ENCODE assay signal across 1 cellular context in the genomic region with DNA sequence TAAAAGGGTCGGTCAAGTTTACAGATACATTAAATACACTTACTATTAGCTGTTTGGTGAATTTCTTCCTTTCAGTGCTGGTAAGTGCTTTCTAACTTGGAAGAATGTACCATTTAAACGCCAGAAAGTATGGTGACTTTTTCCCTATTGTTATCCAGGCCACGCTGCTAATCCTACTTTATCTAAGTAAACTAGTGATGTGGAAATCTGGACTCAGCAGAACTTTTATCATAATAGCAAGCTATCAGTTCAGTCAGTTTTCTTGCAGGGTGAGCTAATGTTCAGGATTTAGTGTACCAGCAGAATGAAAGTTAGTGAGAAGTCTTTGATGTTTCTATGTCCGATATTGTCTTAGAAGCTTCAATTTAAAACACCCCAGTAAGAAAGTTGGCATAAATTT.
TF ChIP-seq lines count a peak whose summit lies in the region.

No MANE protein-coding gene starts in this region.

TF ChIP-seq in HepG2, 621 proteins besides CTCF, POLR2A, EP300 and RAD21 (continued from another document):
- TF ChIP-seq, protein P1, sequence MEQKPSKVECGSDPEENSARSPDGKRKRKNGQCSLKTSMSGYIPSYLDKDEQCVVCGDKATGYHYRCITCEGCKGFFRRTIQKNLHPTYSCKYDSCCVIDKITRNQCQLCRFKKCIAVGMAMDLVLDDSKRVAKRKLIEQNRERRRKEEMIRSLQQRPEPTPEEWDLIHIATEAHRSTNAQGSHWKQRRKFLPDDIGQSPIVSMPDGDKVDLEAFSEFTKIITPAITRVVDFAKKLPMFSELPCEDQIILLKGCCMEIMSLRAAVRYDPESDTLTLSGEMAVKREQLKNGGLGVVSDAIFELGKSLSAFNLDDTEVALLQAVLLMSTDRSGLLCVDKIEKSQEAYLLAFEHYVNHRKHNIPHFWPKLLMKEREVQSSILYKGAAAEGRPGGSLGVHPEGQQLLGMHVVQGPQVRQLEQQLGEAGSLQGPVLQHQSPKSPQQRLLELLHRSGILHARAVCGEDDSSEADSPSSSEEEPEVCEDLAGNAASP (CRISPR knock-in tag; IDR thresholded peaks at IDR 0.05; ENCODE audit: borderline replicate concordance) = peak; percentile 41; the same call in 1 of the 2 replicates
- TF ChIP-seq ZKSCAN8 (CRISPR knock-in tag; IDR thresholded peaks at IDR 0.05; ENCODE audit: borderline replicate concordance) (0 out of 2 replicates have a peak, but pooled peaks have one; percentile 42), ZNF703 (CRISPR knock-in tag; IDR thresholded peaks at IDR 0.05; ENCODE audit: borderline replicate concordance) (no peak), ISL2 (CRISPR knock-in tag; IDR thresholded peaks at IDR 0.05) (peak; percentile 89), FOXA1 (IDR thresholded peaks at IDR 0.05) (no peak), FOXA1 (CRISPR knock-in tag; IDR thresholded peaks at IDR 0.05) (peak; percentile 69), PPARG (CRISPR knock-in tag; conservative IDR thresholded peaks at IDR 0.05) (peak; percentile 57; the same call in 1 of the 2 replicates), SYNCRIP (IDR thresholded peaks at IDR 0.05; ENCODE audit: insufficient read depth, low read depth, low read length) (no peak), GABPB1 (CRISPR knock-in tag; IDR thresholded peaks at IDR 0.05) (no peak), ATM (IDR thresholded peaks at IDR 0.05; ENCODE audit: borderline replicate concordance) (no peak), RFXAP (CRISPR knock-in tag; IDR thresholded peaks at IDR 0.05; ENCODE audit: borderline replicate concordance) (no peak), SAP130 (CRISPR knock-in tag; IDR thresholded peaks at IDR 0.05; ENCODE audit: low read depth) (peak; percentile 17; the same call in 1 of the 2 replicates), ZSCAN12 (CRISPR knock-in tag; IDR thresholded peaks at IDR 0.05) (no peak), GATAD2A (CRISPR knock-in tag; IDR thresholded peaks at IDR 0.05) (peak; percentile 59; the same call in 1 of the 2 replicates), ZNF256 (CRISPR knock-in tag; conservative IDR thresholded peaks at IDR 0.05) (no peak), MZF1 (CRISPR knock-in tag; IDR thresholded peaks at IDR 0.05; ENCODE audit: borderline replicate concordance) (no peak), YY1 (IDR thresholded peaks at IDR 0.05; ENCODE audit: insufficient read depth, insufficient replicate concordance, low read depth, low read length) (no peak), ZNF607 (CRISPR knock-in tag; IDR thresholded peaks at IDR 0.05; ENCODE audit: borderline replicate concordance) (no peak), ZNF782 (CRISPR knock-in tag; IDR thresholded peaks at IDR 0.05; ENCODE audit: borderline replicate concordance) (no peak), ZNF598 (CRISPR knock-in tag; IDR thresholded peaks at IDR 0.05; ENCODE audit: borderline replicate concordance) (no peak), CEBPG (CRISPR knock-in tag; IDR thresholded peaks at IDR 0.05) (peak; percentile 44; the same call in 1 of the 2 replicates), NFYB (CRISPR knock-in tag; IDR thresholded peaks at IDR 0.05) (no peak), ZNF121 (CRISPR knock-in tag; IDR thresholded peaks at IDR 0.05) (no peak), ZNF501 (CRISPR knock-in tag; IDR thresholded peaks at IDR 0.05) (no peak), GFI1 (CRISPR knock-in tag; IDR thresholded peaks at IDR 0.05; ENCODE audit: borderline replicate concordance) (peak; percentile 64; the same call in 1 of the 2 replicates)
- TF ChIP-seq, protein P2, sequence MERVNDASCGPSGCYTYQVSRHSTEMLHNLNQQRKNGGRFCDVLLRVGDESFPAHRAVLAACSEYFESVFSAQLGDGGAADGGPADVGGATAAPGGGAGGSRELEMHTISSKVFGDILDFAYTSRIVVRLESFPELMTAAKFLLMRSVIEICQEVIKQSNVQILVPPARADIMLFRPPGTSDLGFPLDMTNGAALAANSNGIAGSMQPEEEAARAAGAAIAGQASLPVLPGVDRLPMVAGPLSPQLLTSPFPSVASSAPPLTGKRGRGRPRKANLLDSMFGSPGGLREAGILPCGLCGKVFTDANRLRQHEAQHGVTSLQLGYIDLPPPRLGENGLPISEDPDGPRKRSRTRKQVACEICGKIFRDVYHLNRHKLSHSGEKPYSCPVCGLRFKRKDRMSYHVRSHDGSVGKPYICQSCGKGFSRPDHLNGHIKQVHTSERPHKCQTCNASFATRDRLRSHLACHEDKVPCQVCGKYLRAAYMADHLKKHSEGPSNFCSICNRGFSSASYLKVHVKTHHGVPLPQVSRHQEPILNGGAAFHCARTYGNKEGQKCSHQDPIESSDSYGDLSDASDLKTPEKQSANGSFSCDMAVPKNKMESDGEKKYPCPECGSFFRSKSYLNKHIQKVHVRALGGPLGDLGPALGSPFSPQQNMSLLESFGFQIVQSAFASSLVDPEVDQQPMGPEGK (CRISPR knock-in tag; IDR thresholded peaks at IDR 0.05) = 0 out of 2 replicates have a peak, but pooled peaks have one; percentile 15
- TF ChIP-seq, protein P3, sequence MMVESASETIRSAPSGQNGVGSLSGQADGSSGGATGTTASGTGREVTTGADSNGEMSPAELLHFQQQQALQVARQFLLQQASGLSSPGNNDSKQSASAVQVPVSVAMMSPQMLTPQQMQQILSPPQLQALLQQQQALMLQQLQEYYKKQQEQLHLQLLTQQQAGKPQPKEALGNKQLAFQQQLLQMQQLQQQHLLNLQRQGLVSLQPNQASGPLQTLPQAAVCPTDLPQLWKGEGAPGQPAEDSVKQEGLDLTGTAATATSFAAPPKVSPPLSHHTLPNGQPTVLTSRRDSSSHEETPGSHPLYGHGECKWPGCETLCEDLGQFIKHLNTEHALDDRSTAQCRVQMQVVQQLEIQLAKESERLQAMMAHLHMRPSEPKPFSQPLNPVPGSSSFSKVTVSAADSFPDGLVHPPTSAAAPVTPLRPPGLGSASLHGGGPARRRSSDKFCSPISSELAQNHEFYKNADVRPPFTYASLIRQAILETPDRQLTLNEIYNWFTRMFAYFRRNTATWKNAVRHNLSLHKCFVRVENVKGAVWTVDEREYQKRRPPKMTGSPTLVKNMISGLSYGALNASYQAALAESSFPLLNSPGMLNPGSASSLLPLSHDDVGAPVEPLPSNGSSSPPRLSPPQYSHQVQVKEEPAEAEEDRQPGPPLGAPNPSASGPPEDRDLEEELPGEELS (CRISPR knock-in tag; IDR thresholded peaks at IDR 0.05) = peak; percentile 71
- TF ChIP-seq, protein P4, sequence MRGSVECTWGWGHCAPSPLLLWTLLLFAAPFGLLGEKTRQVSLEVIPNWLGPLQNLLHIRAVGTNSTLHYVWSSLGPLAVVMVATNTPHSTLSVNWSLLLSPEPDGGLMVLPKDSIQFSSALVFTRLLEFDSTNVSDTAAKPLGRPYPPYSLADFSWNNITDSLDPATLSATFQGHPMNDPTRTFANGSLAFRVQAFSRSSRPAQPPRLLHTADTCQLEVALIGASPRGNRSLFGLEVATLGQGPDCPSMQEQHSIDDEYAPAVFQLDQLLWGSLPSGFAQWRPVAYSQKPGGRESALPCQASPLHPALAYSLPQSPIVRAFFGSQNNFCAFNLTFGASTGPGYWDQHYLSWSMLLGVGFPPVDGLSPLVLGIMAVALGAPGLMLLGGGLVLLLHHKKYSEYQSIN (CRISPR knock-in tag; IDR thresholded peaks at IDR 0.05; ENCODE audit: borderline replicate concordance) = no peak
- TF ChIP-seq, protein P5, sequence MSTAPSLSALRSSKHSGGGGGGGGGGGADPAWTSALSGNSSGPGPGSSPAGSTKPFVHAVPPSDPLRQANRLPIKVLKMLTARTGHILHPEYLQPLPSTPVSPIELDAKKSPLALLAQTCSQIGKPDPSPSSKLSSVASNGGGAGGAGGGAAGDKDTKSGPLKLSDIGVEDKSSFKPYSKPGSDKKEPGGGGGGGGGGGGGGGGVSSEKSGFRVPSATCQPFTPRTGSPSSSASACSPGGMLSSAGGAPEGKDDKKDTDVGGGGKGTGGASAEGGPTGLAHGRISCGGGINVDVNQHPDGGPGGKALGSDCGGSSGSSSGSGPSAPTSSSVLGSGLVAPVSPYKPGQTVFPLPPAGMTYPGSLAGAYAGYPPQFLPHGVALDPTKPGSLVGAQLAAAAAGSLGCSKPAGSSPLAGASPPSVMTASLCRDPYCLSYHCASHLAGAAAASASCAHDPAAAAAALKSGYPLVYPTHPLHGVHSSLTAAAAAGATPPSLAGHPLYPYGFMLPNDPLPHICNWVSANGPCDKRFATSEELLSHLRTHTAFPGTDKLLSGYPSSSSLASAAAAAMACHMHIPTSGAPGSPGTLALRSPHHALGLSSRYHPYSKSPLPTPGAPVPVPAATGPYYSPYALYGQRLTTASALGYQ (CRISPR knock-in tag; IDR thresholded peaks at IDR 0.05) = peak; percentile 54; the same call in 1 of the 2 replicates
TF ChIP-seq in HepG2: peak in this region for 44.
